Comparison of ENCODE assay signal across 22 cellular contexts in genomic region chr11:94185387-94186084, GRCh38.
DNase-seq lines count a peak whose midpoint lies in the region; TF ChIP-seq lines count a peak whose summit lies in the region.
"Had no signal": no experiment of that assay in that cellular context is flagged by ENCODE, and none has a peak within 500 bp of the region (broad histone marks: within the 10 kb centered on the region; RNA-seq: fewer than 3 reads in every experiment).

No MANE protein-coding gene starts in this region.

- no peak overlapping the region for H3K4me3 ChIP-seq in astrocyte of the spinal cord (ENCODE audit: low read depth, low read length)
- H3K4me3 ChIP-seq: heart right ventricle had no signal

- in situ Hi-C loops in astrocyte of the spinal cord (cut with HindIII; ENCODE audit: low sequenced_read_pairs), result no loop called here

- TF ChIP-seq CTCF in astrocyte of the spinal cord (IDR thresholded peaks at IDR 0.05; ENCODE audit: low read depth, low read length), result no peak

- DNase-seq in GM04503 (ENCODE audit: low read depth) (peak; percentile 92), astrocyte of the spinal cord (ENCODE audit: low read depth, low spot score) (peak; percentile 80), hepatic stellate cell (ENCODE audit: low spot score) (peak; percentile 27), NCI-H226 (no peak), DMS79 treated with DMSO at 0.1 percent for 48 hours (lab: John Stamatoyannopoulos, UW) (no peak), NCI-H1436 (lab: John Stamatoyannopoulos, UW) (no peak)
- no peak for DNase-seq in stimulated activated naive CD4-positive, alpha-beta T cell (lab: John Stamatoyannopoulos, UW)
- DNase-seq: activated CD4-positive, alpha-beta T cell treated with anti-CD3 and anti-CD28 coated beads, Interleukin-2, amount 50 U/mL, for 4 hours; activated naive CD4-positive, alpha-beta T cell treated with anti-CD3 and anti-CD28 coated beads, Interleukin-2, amount 10 ng/mL, durations not matched to agents 7 days and 5 days; brain microvascular endothelial cell; CD8-positive, alpha-beta memory T cell; dermis blood vessel endothelial cell; DND-41; H7; heart right ventricle; KBM-7; naive B cell; posterior cingulate gyrus; Right ventricle myocardium superior; small intestine; stimulated activated CD4-positive, alpha-beta T cell treated with anti-CD3 and anti-CD28 coated beads, Interleukin-4, amount 100 ng/mL, for 4 hours; T-helper 1 cell had no signal

Comparison
In these comparisons a context has a peak if more than half of its experiments do, and no peak if none do; other contexts are left out.
1. DNase-seq: peak in GM04503 (single experiment), astrocyte of the spinal cord (single experiment) and hepatic stellate cell (single experiment); none in NCI-H226 (single experiment), DMS79 treated with DMSO at 0.1 percent for 48 hours (single experiment), NCI-H1436 (single experiment) and stimulated activated naive CD4-positive, alpha-beta T cell (0 of 6).